ENCODE assay signal across 8 cellular contexts in the genomic region with DNA sequence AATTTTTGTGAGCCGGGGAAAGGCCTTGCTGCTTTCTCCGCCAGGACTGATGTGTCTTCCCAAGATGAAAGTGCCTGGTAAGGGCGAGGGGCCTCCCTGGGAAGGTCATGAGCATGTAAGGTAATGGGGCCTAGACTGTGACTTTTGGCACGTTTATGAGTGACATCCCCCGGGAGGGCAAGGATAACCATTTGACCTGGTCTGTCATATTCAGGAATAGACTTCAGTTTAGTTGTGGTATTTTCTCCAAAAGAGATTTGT. TPM values are rescaled to one million over a fixed set of nuclear protein-coding genes. Genes with fewer than 3 reads are reported as not detected.
DNase-seq lines count a peak whose midpoint lies in the region; ATAC-seq and TF ChIP-seq lines count a peak whose summit lies in the region.

No MANE protein-coding gene starts in this region.

- no peaks in the 10 kb centered on the region for H3K36me3 ChIP-seq in CD8-positive, alpha-beta T cell (ENCODE audit: insufficient read depth, low read length)
- peaks cover 3 to 12% of the 10 kb centered on the region in 2 experiments; a peak in 2 of 3 replicates for H3K36me3 ChIP-seq in HEK293 (ENCODE audit: control insufficient read depth in 2 of 2, insufficient read depth in 1 of 2, low read length in 2 of 2)
- peaks cover 23% of the 10 kb centered on the region for H3K36me3 ChIP-seq in SJCRH30
- no peaks in the 10 kb centered on the region for H3K36me3 ChIP-seq in mucosa of stomach (ENCODE audit: control insufficient read depth, insufficient read depth, low read length)
- no peaks in the 10 kb centered on the region for H3K36me3 ChIP-seq in vagina

- H3K9me3 Mint-ChIP-seq in CD8-positive, alpha-beta T cell, result no peaks in the 10 kb centered on the region

- H3K36me3 Mint-ChIP-seq in CD8-positive, alpha-beta T cell, result peaks cover 32% of the 10 kb centered on the region

- H3K4me1 Mint-ChIP-seq in CD8-positive, alpha-beta T cell (ENCODE audit: low read depth), result peaks cover 35% of the 10 kb centered on the region

- H3K27ac ChIP-seq in CD8-positive, alpha-beta T cell (ENCODE audit: low read depth, low read length), result peak overlapping the region; percentile 99
- H3K27ac ChIP-seq in HEK293 (ENCODE audit: extremely low read depth, low read depth, low read length), result peak overlapping the region; percentile 90
- peak overlapping the region; percentile 98 for H3K27ac ChIP-seq in SJCRH30
- H3K27ac ChIP-seq in vagina, result peak overlapping the region; percentile 98

- DNase-seq in CD8-positive, alpha-beta T cell, result peak in 1 of 7 experiments; percentile 24
- DNase-seq in SJCRH30, result peak; percentile 53 to 59
- DNase-seq in effector CD8-positive, alpha-beta T cell (lab: John Stamatoyannopoulos, UW), result peak; percentile 17
- no peak for DNase-seq in vagina (ENCODE audit: extremely low spot score in 2 of 2)
- DNase-seq in SKM-1 treated with dmso at 0.1 percent for 144 hours (lab: John Stamatoyannopoulos, UW; ENCODE audit: unreplicated experiment), result no peak

- no peak for TF ChIP-seq POLR2A in vagina (IDR thresholded peaks at IDR 0.05)

- intact Hi-C loops in CD8-positive, alpha-beta T cell (cut with DNase I, micrococcal nuclease), result loop anchor here (1.0 to 10.0 kb wide), 18 partner anchors 23 to 1132 kb away; partner anchors contain the start of genes HMCES (in 2 of the 2), SEC61A1 (in 2 of the 2), ACAD9 (in 1 of the 2) and COPG1 (in 1 of the 2)
- intact Hi-C loops in vagina (cut with DNase I), result loop anchor here (5.0 kb wide), 1 partner anchor 63 kb away; the partner anchor contains the start of gene COPG1

- TF ChIP-seq CTCF in CD8-positive, alpha-beta T cell (IDR thresholded peaks at IDR 0.05), result no peak
- TF ChIP-seq CTCF in HEK293 (tag by site-specific recombination; IDR thresholded peaks at IDR 0.05) (no peak), vagina (IDR thresholded peaks at IDR 0.05) (no peak)

- no peaks in the 10 kb centered on the region for H3K9me3 ChIP-seq in CD8-positive, alpha-beta T cell (ENCODE audit: low read length)
- H3K9me3 ChIP-seq in HEK293 (ENCODE audit: control insufficient read depth, insufficient read depth, low read depth, low read length) (no peaks in the 10 kb centered on the region), SJCRH30 (replicated peaks) (no peaks in the 10 kb centered on the region), mucosa of stomach (ENCODE audit: control insufficient read depth, low read length) (no peaks in the 10 kb centered on the region), vagina (no peaks in the 10 kb centered on the region)

- H3K27me3 Mint-ChIP-seq in CD8-positive, alpha-beta T cell (ENCODE audit: low read depth), result no peaks in the 10 kb centered on the region

- H3K4me3 ChIP-seq in CD8-positive, alpha-beta T cell (ENCODE audit: low read depth, low read length), result peak overlapping the region; percentile 91
- peak overlapping the region; percentile 99 for H3K4me3 ChIP-seq in HEK293 (ENCODE audit: low read depth, low read length)
- H3K4me3 ChIP-seq in SJCRH30, result peak overlapping the region; percentile 96
- peak overlapping the region; percentile 49 for H3K4me3 ChIP-seq in mucosa of stomach (ENCODE audit: low read length)
- H3K4me3 ChIP-seq in vagina, result peak overlapping the region; percentile 95 to 98

- no peaks in the 10 kb centered on the region for H3K27me3 ChIP-seq in CD8-positive, alpha-beta T cell (ENCODE audit: insufficient read depth, low read length)
- no peaks in the 10 kb centered on the region for H3K27me3 ChIP-seq in SJCRH30
- no peaks in the 10 kb centered on the region for H3K27me3 ChIP-seq in mucosa of stomach (ENCODE audit: control insufficient read depth, insufficient read depth, low read length)
- H3K27me3 ChIP-seq in vagina, result no peaks in the 10 kb centered on the region

- H3K27ac Mint-ChIP-seq in CD8-positive, alpha-beta T cell, result peak overlapping the region; percentile 99

- H3K4me3 Mint-ChIP-seq in CD8-positive, alpha-beta T cell, result peak overlapping the region; percentile 97

- ATAC-seq in CD8-positive, alpha-beta T cell, result no peak
- no peak for ATAC-seq in GM19035 (IDR thresholded peaks at IDR 0.05; ENCODE audit: unreplicated experiment)

- CTCF ChIA-PET in CD8-positive, alpha-beta T cell (lab: Charles Lee), result interaction anchor here (1.5 to 1.6 kb wide), 2 partner anchors 63 to 131 kb away, joined by 4 to 6 read pairs; partner anchors contain the start of gene RAB43
- CTCF ChIA-PET in HEK293 (lab: Yijun Ruan, JAX), result interaction anchor here (3.1 kb wide), 1 partner anchor 62 kb away, joined by 18 read pairs; no protein-coding TSS in a partner anchor

- H3K9ac ChIP-seq in mucosa of stomach (ENCODE audit: low read length), result peak overlapping the region; percentile 89

- peaks cover 28% of the 10 kb centered on the region for H3K4me1 ChIP-seq in CD8-positive, alpha-beta T cell (ENCODE audit: insufficient read depth, low read length)
- H3K4me1 ChIP-seq in HEK293 (ENCODE audit: control insufficient read depth, insufficient read depth, low read length) (peaks cover 7% of the 10 kb centered on the region; the same call in 1 of the 2 replicates), SJCRH30 (peaks cover 12% of the 10 kb centered on the region), mucosa of stomach (ENCODE audit: control insufficient read depth, insufficient read depth, low read length) (peaks cover 26% of the 10 kb centered on the region), vagina (peaks cover 43% of the 10 kb centered on the region)

- POLR2A ChIA-PET in CD8-positive, alpha-beta T cell (lab: Charles Lee), result interaction anchor here (0.6 to 5.2 kb wide), 13 partner anchors 14 to 190 kb away, joined by 3 to 55 read pairs (median 4); partner anchors contain the start of genes CFAP92, COPG1, ISY1 and RAB43
- POLR2A ChIA-PET in HEK293 (lab: Yijun Ruan, JAX), result interaction anchor here (0.6 to 1.0 kb wide), 3 partner anchors 11 to 23 kb away, joined by 3 to 4 read pairs (median 3); no protein-coding TSS in a partner anchor

TF ChIP-seq in HEK293, 187 proteins besides CTCF, POLR2A, EP300 and RAD21:
- peak; percentile 85 for TF ChIP-seq PRDM1 (tag by site-specific recombination; IDR thresholded peaks at IDR 0.05)
- TF ChIP-seq ZNF830 (tag by site-specific recombination; IDR thresholded peaks at IDR 0.05; ENCODE audit: low read depth), result no peak
- TF ChIP-seq GLIS1 (tag by site-specific recombination; IDR thresholded peaks at IDR 0.05), result no peak
- TF ChIP-seq ZNF184 (tag by site-specific recombination; IDR thresholded peaks at IDR 0.05), result no peak
- TF ChIP-seq ZBTB48 (tag by site-specific recombination; IDR thresholded peaks at IDR 0.05), result peak; percentile 67; the same call in 1 of the 2 replicates
- TF ChIP-seq, protein P1, sequence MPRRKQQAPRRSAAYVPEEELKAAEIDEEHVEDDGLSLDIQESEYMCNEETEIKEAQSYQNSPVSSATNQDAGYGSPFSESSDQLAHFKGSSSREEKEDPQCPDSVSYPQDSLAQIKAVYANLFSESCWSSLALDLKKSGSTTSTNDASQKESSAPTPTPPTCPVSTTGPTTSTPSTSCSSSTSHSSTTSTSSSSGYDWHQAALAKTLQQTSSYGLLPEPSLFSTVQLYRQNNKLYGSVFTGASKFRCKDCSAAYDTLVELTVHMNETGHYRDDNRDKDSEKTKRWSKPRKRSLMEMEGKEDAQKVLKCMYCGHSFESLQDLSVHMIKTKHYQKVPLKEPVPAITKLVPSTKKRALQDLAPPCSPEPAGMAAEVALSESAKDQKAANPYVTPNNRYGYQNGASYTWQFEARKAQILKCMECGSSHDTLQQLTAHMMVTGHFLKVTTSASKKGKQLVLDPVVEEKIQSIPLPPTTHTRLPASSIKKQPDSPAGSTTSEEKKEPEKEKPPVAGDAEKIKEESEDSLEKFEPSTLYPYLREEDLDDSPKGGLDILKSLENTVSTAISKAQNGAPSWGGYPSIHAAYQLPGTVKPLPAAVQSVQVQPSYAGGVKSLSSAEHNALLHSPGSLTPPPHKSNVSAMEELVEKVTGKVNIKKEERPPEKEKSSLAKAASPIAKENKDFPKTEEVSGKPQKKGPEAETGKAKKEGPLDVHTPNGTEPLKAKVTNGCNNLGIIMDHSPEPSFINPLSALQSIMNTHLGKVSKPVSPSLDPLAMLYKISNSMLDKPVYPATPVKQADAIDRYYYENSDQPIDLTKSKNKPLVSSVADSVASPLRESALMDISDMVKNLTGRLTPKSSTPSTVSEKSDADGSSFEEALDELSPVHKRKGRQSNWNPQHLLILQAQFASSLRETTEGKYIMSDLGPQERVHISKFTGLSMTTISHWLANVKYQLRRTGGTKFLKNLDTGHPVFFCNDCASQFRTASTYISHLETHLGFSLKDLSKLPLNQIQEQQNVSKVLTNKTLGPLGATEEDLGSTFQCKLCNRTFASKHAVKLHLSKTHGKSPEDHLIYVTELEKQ (tag by site-specific recombination; IDR thresholded peaks at IDR 0.05; ENCODE audit: borderline replicate concordance), result no peak
- no peak for TF ChIP-seq RBAK (tag by site-specific recombination; IDR thresholded peaks at IDR 0.05)
- no peak for TF ChIP-seq ZNF416 (tag by site-specific recombination; IDR thresholded peaks at IDR 0.05)
- no peak for TF ChIP-seq ZBTB8A (tag by site-specific recombination; IDR thresholded peaks at IDR 0.05)
- no peak for TF ChIP-seq ZNF600 (tag by site-specific recombination; IDR thresholded peaks at IDR 0.05)
- TF ChIP-seq ZNF394 (tag by site-specific recombination; IDR thresholded peaks at IDR 0.05; ENCODE audit: borderline replicate concordance), result no peak
- TF ChIP-seq ZNF596 (tag by site-specific recombination; IDR thresholded peaks at IDR 0.05), result no peak
- TF ChIP-seq, protein P2, sequence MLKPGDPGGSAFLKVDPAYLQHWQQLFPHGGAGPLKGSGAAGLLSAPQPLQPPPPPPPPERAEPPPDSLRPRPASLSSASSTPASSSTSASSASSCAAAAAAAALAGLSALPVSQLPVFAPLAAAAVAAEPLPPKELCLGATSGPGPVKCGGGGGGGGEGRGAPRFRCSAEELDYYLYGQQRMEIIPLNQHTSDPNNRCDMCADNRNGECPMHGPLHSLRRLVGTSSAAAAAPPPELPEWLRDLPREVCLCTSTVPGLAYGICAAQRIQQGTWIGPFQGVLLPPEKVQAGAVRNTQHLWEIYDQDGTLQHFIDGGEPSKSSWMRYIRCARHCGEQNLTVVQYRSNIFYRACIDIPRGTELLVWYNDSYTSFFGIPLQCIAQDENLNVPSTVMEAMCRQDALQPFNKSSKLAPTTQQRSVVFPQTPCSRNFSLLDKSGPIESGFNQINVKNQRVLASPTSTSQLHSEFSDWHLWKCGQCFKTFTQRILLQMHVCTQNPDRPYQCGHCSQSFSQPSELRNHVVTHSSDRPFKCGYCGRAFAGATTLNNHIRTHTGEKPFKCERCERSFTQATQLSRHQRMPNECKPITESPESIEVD (tag by site-specific recombination; IDR thresholded peaks at IDR 0.05), result no peak
TF ChIP-seq in HEK293: peak in this region for 2.

RNA-seq across cellular contexts. Expression of gene CNBP, which starts 0.6 kb away (rescaled TPM):
- total RNA-seq in CD8-positive, alpha-beta T cell, result 100 to 1,000 TPM; 296 to 301 TPM
- 449 and 480 TPM in 2 replicates for total RNA-seq in SJCRH30 (2014; rRNA removed; shearing (Covaris generic))
- total RNA-seq in vagina, result 405 TPM

RNA-seq across cellular contexts. Expression of gene ISY1, which starts 23.5 kb away (rescaled TPM):
- 10 to 100 TPM; 35.2 to 38.7 TPM for total RNA-seq in CD8-positive, alpha-beta T cell
- total RNA-seq in SJCRH30 (2014; rRNA removed; shearing (Covaris generic)), result 45.4 and 48.8 TPM in 2 replicates
- 16.2 TPM for total RNA-seq in vagina

Comparison
In these comparisons a context has a peak if more than half of its experiments do, and no peak if none do; other contexts are left out.
1. DNase-seq: peak in SJCRH30 (2 of 2) and effector CD8-positive, alpha-beta T cell (single experiment); none in vagina (0 of 2) and SKM-1 treated with dmso at 0.1 percent for 144 hours (single experiment).
2. H3K4me3 ChIP-seq: peak in every context shown above with its lines; median percentile 99 in HEK293; 96 in vagina; 96 in SJCRH30; 91 in CD8-positive, alpha-beta T cell; 49 in mucosa of stomach.
3. Peak in every context shown above with its lines, with median percentiles within 50 percentile points of each other: H3K27ac ChIP-seq.